In genomic region chr5:24110019-24110615, GRCh38 we compare ENCODE assay signal across 9 cellular contexts.
DNase-seq lines count a peak whose midpoint lies in the region; ATAC-seq and TF ChIP-seq lines count a peak whose summit lies in the region.
"Had no signal": no experiment of that assay in that cellular context is flagged by ENCODE, and none has a peak within 500 bp of the region (broad histone marks: within the 10 kb centered on the region; RNA-seq: fewer than 3 reads in every experiment).

No MANE protein-coding gene starts in this region.

- no peak for TF ChIP-seq EP300 in neural cell (conservative IDR thresholded peaks at IDR 0.05; ENCODE audit: poor library complexity, severe bottlenecking)

- ATAC-seq in effector memory CD8-positive, alpha-beta T cell (replicated peaks) = no peak
- ATAC-seq in GM18867 (IDR thresholded peaks at IDR 0.05; ENCODE audit: unreplicated experiment) = no peak

- H3K36me3 ChIP-seq in neural cell (ENCODE audit: insufficient read depth, low read length) = no peaks in the 10 kb centered on the region
- H3K36me3 ChIP-seq: HAP-1 had no signal

- H3K9ac ChIP-seq in neural cell (ENCODE audit: low read length) = no peak overlapping the region

- TF ChIP-seq CTCF in GM10248 (IDR thresholded peaks at IDR 0.05; ENCODE audit: control extremely low read depth, extremely low read depth, low read depth, missing control alignments) (peak; percentile 33), astrocyte of the spinal cord (IDR thresholded peaks at IDR 0.05; ENCODE audit: low read depth, low read length) (peak; percentile 49), neural cell (IDR thresholded peaks at IDR 0.05; ENCODE audit: poor library complexity, severe bottlenecking) (peak; percentile 83)

- H2AFZ ChIP-seq in neural cell (ENCODE audit: low read depth, low read length) = no peak overlapping the region

- no peaks in the 10 kb centered on the region for H3K9me3 ChIP-seq in neural cell (ENCODE audit: low read length)
- H3K9me3 ChIP-seq: HAP-1 had no signal

- no peak for DNase-seq in GM10248 (ENCODE audit: extremely low spot score)
- DNase-seq in NCI-H1694 (lab: John Stamatoyannopoulos, UW) = peak; percentile 81
- DNase-seq in astrocyte of the spinal cord (ENCODE audit: low read depth, low spot score) = peak; percentile 13
- no peak for DNase-seq in effector memory CD8-positive, alpha-beta T cell
- no peak for DNase-seq in effector CD4-positive, alpha-beta T cell
- DNase-seq in GM19238 (ENCODE audit: insufficient read length, low spot score) = no peak

- no peak overlapping the region for H3K27ac ChIP-seq in neural cell (ENCODE audit: low read length)

- H3F3A ChIP-seq in neural cell (ENCODE audit: insufficient read depth, low read length, poor library complexity, severe bottlenecking) = no peaks in the 10 kb centered on the region

- H3K27me3 Mint-ChIP-seq in effector memory CD8-positive, alpha-beta T cell = no peaks in the 10 kb centered on the region

- in situ Hi-C loops in astrocyte of the spinal cord (cut with HindIII; ENCODE audit: low sequenced_read_pairs) = no loop called here

- no peaks in the 10 kb centered on the region for H3K79me2 ChIP-seq in neural cell (replicated peaks; ENCODE audit: insufficient read depth, low read length)

- no peaks in the 10 kb centered on the region for H3K4me1 Mint-ChIP-seq in effector memory CD8-positive, alpha-beta T cell (ENCODE audit: low read depth in 2 of 2)

- H3K27me3 ChIP-seq in neural cell (ENCODE audit: insufficient read depth, low read depth, low read length) = no peaks in the 10 kb centered on the region

- no peak overlapping the region for H3K4me2 ChIP-seq in neural cell (ENCODE audit: low read length)

- H3K4me3 ChIP-seq in astrocyte of the spinal cord (ENCODE audit: low read depth, low read length) (no peak overlapping the region), neural cell (ENCODE audit: low read length) (no peak overlapping the region)
- H3K4me3 ChIP-seq: HAP-1 had no signal

- H3K36me3 Mint-ChIP-seq in effector memory CD8-positive, alpha-beta T cell (ENCODE audit: insufficient read depth) = no peaks in the 10 kb centered on the region

- no peaks in the 10 kb centered on the region for H3K9me2 ChIP-seq in neural cell (ENCODE audit: insufficient read depth, low read length)

- POLR2A ChIA-PET in GM10248 (lab: Yijun Ruan, JAX) = no interaction called here

- H3K27ac Mint-ChIP-seq in effector memory CD8-positive, alpha-beta T cell = no peak overlapping the region

- no peaks in the 10 kb centered on the region for H4K20me1 ChIP-seq in neural cell (ENCODE audit: insufficient read depth)

- CTCF ChIA-PET in GM10248 (lab: Yijun Ruan, JAX) = no interaction called here

- H3K4me3 Mint-ChIP-seq in effector memory CD8-positive, alpha-beta T cell = no peak overlapping the region

- peaks cover 0 to 8% of the 10 kb centered on the region in 2 donors for H3K9me3 Mint-ChIP-seq in effector memory CD8-positive, alpha-beta T cell

- TF ChIP-seq RAD21 in neural cell (conservative IDR thresholded peaks at IDR 0.05) = peak; percentile 89

TF ChIP-seq in neural cell, 6 proteins besides CTCF, POLR2A, EP300 and RAD21:
- TF ChIP-seq, protein P1, sequence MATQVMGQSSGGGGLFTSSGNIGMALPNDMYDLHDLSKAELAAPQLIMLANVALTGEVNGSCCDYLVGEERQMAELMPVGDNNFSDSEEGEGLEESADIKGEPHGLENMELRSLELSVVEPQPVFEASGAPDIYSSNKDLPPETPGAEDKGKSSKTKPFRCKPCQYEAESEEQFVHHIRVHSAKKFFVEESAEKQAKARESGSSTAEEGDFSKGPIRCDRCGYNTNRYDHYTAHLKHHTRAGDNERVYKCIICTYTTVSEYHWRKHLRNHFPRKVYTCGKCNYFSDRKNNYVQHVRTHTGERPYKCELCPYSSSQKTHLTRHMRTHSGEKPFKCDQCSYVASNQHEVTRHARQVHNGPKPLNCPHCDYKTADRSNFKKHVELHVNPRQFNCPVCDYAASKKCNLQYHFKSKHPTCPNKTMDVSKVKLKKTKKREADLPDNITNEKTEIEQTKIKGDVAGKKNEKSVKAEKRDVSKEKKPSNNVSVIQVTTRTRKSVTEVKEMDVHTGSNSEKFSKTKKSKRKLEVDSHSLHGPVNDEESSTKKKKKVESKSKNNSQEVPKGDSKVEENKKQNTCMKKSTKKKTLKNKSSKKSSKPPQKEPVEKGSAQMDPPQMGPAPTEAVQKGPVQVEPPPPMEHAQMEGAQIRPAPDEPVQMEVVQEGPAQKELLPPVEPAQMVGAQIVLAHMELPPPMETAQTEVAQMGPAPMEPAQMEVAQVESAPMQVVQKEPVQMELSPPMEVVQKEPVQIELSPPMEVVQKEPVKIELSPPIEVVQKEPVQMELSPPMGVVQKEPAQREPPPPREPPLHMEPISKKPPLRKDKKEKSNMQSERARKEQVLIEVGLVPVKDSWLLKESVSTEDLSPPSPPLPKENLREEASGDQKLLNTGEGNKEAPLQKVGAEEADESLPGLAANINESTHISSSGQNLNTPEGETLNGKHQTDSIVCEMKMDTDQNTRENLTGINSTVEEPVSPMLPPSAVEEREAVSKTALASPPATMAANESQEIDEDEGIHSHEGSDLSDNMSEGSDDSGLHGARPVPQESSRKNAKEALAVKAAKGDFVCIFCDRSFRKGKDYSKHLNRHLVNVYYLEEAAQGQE (IDR thresholded peaks at IDR 0.05; ENCODE audit: borderline replicate concordance) = no peak
- no peak for TF ChIP-seq TAF1 (IDR thresholded peaks at IDR 0.05; ENCODE audit: low read depth)
- no peak for TF ChIP-seq MXI1 (conservative IDR thresholded peaks at IDR 0.05; ENCODE audit: poor library complexity, severe bottlenecking)
- TF ChIP-seq EZH2 (IDR thresholded peaks at IDR 0.05; ENCODE audit: borderline replicate concordance, insufficient read depth, low read length, poor library complexity, severe bottlenecking) = no peak
- TF ChIP-seq SMC3 (conservative IDR thresholded peaks at IDR 0.05; ENCODE audit: poor library complexity) = peak; percentile 85
- no peak for TF ChIP-seq POLR2AphosphoS5 (IDR thresholded peaks at IDR 0.05)
TF ChIP-seq in neural cell: peak in this region for 1.

Comparison
In these comparisons a context has a peak if more than half of its experiments do, and no peak if none do; other contexts are left out.
1. DNase-seq: peak in NCI-H1694 (single experiment) and astrocyte of the spinal cord (single experiment); none in GM10248 (single experiment), effector memory CD8-positive, alpha-beta T cell (0 of 3), effector CD4-positive, alpha-beta T cell (single experiment) and GM19238 (single experiment).
2. CTCF ChIP-seq: peak in every context shown above with its lines; median percentile 83 in neural cell; 49 in astrocyte of the spinal cord; 33 in GM10248.